Comparison of ENCODE assay signal across 22 cellular contexts in the genomic region with DNA sequence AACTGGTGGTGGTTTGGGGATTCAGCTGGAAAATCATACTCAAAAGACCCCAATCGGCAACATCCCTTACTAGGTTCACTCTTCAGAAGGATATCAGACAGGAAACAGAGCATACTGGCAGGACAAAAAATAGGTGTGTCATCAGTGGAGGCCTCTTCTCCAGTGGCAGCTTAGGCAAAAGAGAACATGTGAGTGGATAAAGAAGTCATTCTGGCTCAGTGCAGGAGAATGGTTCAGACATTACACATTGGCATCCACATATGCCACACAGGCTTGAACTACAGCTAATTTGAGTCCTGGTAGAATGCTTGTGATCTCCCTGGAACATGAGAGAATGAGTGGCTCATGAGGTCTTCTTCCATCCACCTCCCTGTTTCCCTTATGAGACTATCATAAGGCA. TPM values are rescaled to one million over a fixed set of nuclear protein-coding genes. Genes with fewer than 3 reads are reported as not detected.
A peak's percentile ranks its signal among the peaks of the same experiment; 100 is the strongest.
DNase-seq lines count a peak whose midpoint lies in the region; ATAC-seq and TF ChIP-seq lines count a peak whose summit lies in the region.
"Had no signal": no experiment of that assay in that cellular context is flagged by ENCODE, and none has a peak within 500 bp of the region (broad histone marks: within the 10 kb centered on the region; RNA-seq: fewer than 3 reads in every experiment).

No MANE protein-coding gene starts in this region.

- H2AFZ ChIP-seq in PC-3 (ENCODE audit: low read length), result no peak overlapping the region
- H2AFZ ChIP-seq: neural progenitor cell had no signal

- no peaks in the 10 kb centered on the region for H3K27me3 ChIP-seq in PC-3 (ENCODE audit: low read length)
- H3K27me3 ChIP-seq: brain microvascular endothelial cell, neural progenitor cell, thyroid gland had no signal

- no peaks in the 10 kb centered on the region for H4K20me1 ChIP-seq in PC-3 (ENCODE audit: low read length)

- intact Hi-C loops in PC-3 (cut with micrococcal nuclease), result loop anchor here (5.0 kb wide), 4 partner anchors 135 to 710 kb away; partner anchors contain the start of genes FMO1 and PRRC2C
- intact Hi-C loops in activated CD4-positive, alpha-beta T cell treated with anti-CD3 and anti-CD28 coated beads, Interleukin-2, amount 10 ng/mL, durations not matched to agents 24 days and 14 days (cut with micrococcal nuclease), result loop anchor here (5.0 kb wide), 1 partner anchor 70 kb away; no protein-coding TSS in a partner anchor

- H3K27ac Mint-ChIP-seq in activated CD4-positive, alpha-beta T cell treated with anti-CD3 and anti-CD28 coated beads, Interleukin-2, amount 10 ng/mL, durations not matched to agents 24 days and 14 days, result no peak overlapping the region
- H3K27ac Mint-ChIP-seq: activated CD8-positive, alpha-beta T cell treated with anti-CD3 and anti-CD28 coated beads for 36 hours; activated naive CD4-positive, alpha-beta T cell treated with anti-CD3 and anti-CD28 coated beads, Interleukin-2, amount 10 ng/mL, durations not matched to agents 7 days and 5 days; neural progenitor cell had no signal

- POLR2A ChIA-PET in PC-3 (lab: Charles Lee; ENCODE audit: unreplicated experiment), result no interaction called here

- H3K9me3 ChIP-seq in PC-3 (ENCODE audit: low read length), result no peaks in the 10 kb centered on the region
- H3K9me3 ChIP-seq: prostate gland, thyroid gland had no signal

- H3K27ac ChIP-seq in PC-3 (ENCODE audit: low read length), result no peak overlapping the region
- H3K27ac ChIP-seq: brain microvascular endothelial cell, neural progenitor cell, prostate gland, RWPE1, thyroid gland, WERI-Rb-1 had no signal

- H3K27me3 Mint-ChIP-seq in activated CD4-positive, alpha-beta T cell treated with anti-CD3 and anti-CD28 coated beads, Interleukin-2, amount 10 ng/mL, durations not matched to agents 24 days and 14 days, result no peaks in the 10 kb centered on the region
- H3K27me3 Mint-ChIP-seq: activated CD8-positive, alpha-beta T cell treated with anti-CD3 and anti-CD28 coated beads for 36 hours; activated naive CD4-positive, alpha-beta T cell treated with anti-CD3 and anti-CD28 coated beads, Interleukin-2, amount 10 ng/mL, durations not matched to agents 7 days and 5 days had no signal

- H3K9me2 ChIP-seq in PC-3 (replicated peaks; ENCODE audit: low read length), result no peaks in the 10 kb centered on the region

- BruUV-seq in PC-3 (replicated peaks; lab: Mats Ljungman, UMichigan), result no TSS peak

- no peak overlapping the region for H3K4me2 ChIP-seq in PC-3 (ENCODE audit: low read length)
- H3K4me2 ChIP-seq: neural progenitor cell had no signal

- peaks cover 4% of the 10 kb centered on the region for H3K4me1 Mint-ChIP-seq in activated CD4-positive, alpha-beta T cell treated with anti-CD3 and anti-CD28 coated beads, Interleukin-2, amount 10 ng/mL, durations not matched to agents 24 days and 14 days
- H3K4me1 Mint-ChIP-seq: activated naive CD4-positive, alpha-beta T cell treated with anti-CD3 and anti-CD28 coated beads, Interleukin-2, amount 10 ng/mL, durations not matched to agents 7 days and 5 days had no signal

- no peak overlapping the region for H3K4me3 Mint-ChIP-seq in activated CD4-positive, alpha-beta T cell treated with anti-CD3 and anti-CD28 coated beads, Interleukin-2, amount 10 ng/mL, durations not matched to agents 24 days and 14 days
- H3K4me3 Mint-ChIP-seq: activated CD8-positive, alpha-beta T cell treated with anti-CD3 and anti-CD28 coated beads for 36 hours; activated naive CD4-positive, alpha-beta T cell treated with anti-CD3 and anti-CD28 coated beads, Interleukin-2, amount 10 ng/mL, durations not matched to agents 7 days and 5 days; activated T-cell treated with anti-CD3 and anti-CD28 coated beads, Interleukin-2, amount 50 U/mL, for 4 hours; neural progenitor cell had no signal

- H3K79me2 ChIP-seq in PC-3 (ENCODE audit: low read length), result no peaks in the 10 kb centered on the region

- H3K36me3 ChIP-seq in PC-3 (ENCODE audit: low read depth, low read length), result no peaks in the 10 kb centered on the region
- H3K36me3 ChIP-seq: neural progenitor cell, prostate gland, thyroid gland, WERI-Rb-1 had no signal

- DNase-seq in AG20443 (ENCODE audit: low spot score) (peak; percentile 12), PC-3 (no peak), epithelial cell of esophagus (ENCODE audit: low read depth) (peak; percentile 27), kidney tubule cell (ENCODE audit: low spot score) (peak; percentile 33), DMS79 (lab: John Stamatoyannopoulos, UW) (no peak)
- DNase-seq in activated CD4-positive, alpha-beta T cell treated with anti-CD3 and anti-CD28 coated beads, Interleukin-2, amount 10 ng/mL, durations not matched to agents 24 days and 14 days, result no peak
- no peak for DNase-seq in activated CD4-positive, alpha-beta T cell treated with anti-CD3 and anti-CD28 coated beads for 4 hours
- DNase-seq: activated CD8-positive, alpha-beta T cell treated with anti-CD3 and anti-CD28 coated beads for 36 hours; activated naive CD4-positive, alpha-beta T cell treated with anti-CD3 and anti-CD28 coated beads, Interleukin-2, amount 10 ng/mL, durations not matched to agents 7 days and 5 days; activated T-cell treated with anti-CD3 and anti-CD28 coated beads, Interleukin-2, amount 50 U/mL, for 4 hours; KBM-7; left colon; NCI-H2029; NCI-H446; stimulated activated CD4-positive, alpha-beta T cell treated with anti-CD3 and anti-CD28 coated beads, Interleukin-12 subunit alpha, Interleukin-12 subunit beta, amount 100 ng/mL, for 4 hours; thyroid gland; WERI-Rb-1 had no signal

- peaks cover 13% of the 10 kb centered on the region for H3K36me3 Mint-ChIP-seq in activated CD4-positive, alpha-beta T cell treated with anti-CD3 and anti-CD28 coated beads, Interleukin-2, amount 10 ng/mL, durations not matched to agents 24 days and 14 days (ENCODE audit: low read depth)

- H3K4me3 ChIP-seq in PC-3 (ENCODE audit: low read length) (no peak overlapping the region), epithelial cell of esophagus (ENCODE audit: low read length) (no peak overlapping the region)
- H3K4me3 ChIP-seq: neural progenitor cell, prostate gland, thyroid gland had no signal

- peak; percentile 36 for ATAC-seq in PC-3
- ATAC-seq in HG03097 (IDR thresholded peaks at IDR 0.05; ENCODE audit: low FRiP score, unreplicated experiment), result no peak
- ATAC-seq: activated CD8-positive, alpha-beta T cell treated with anti-CD3 and anti-CD28 coated beads for 36 hours; activated T-cell treated with anti-CD3 and anti-CD28 coated beads, Interleukin-2, amount 50 U/mL, for 4 hours; left colon had no signal

- no peaks in the 10 kb centered on the region for H3K4me1 ChIP-seq in PC-3 (ENCODE audit: insufficient read depth, low read length)
- H3K4me1 ChIP-seq: neural progenitor cell, prostate gland had no signal

- CTCF ChIA-PET in PC-3 (lab: Charles Lee), result interaction anchor here (3.1 kb wide), 1 partner anchor 73 kb away, joined by 75 read pairs; no protein-coding TSS in a partner anchor

- no peak overlapping the region for H3K9ac ChIP-seq in PC-3 (ENCODE audit: low read length)
- H3K9ac ChIP-seq: neural progenitor cell had no signal

- TF ChIP-seq CTCF in PC-3 (conservative IDR thresholded peaks at IDR 0.05; ENCODE audit: low read depth, low read length) (no peak), epithelial cell of esophagus (IDR thresholded peaks at IDR 0.05; ENCODE audit: insufficient read depth, low read depth, low read length, missing control alignments) (no peak)

- no peaks in the 10 kb centered on the region for H3F3A ChIP-seq in PC-3 (ENCODE audit: low read length, unreplicated experiment)

- no peaks in the 10 kb centered on the region for H3K9me3 Mint-ChIP-seq in activated CD4-positive, alpha-beta T cell treated with anti-CD3 and anti-CD28 coated beads, Interleukin-2, amount 10 ng/mL, durations not matched to agents 24 days and 14 days
- H3K9me3 Mint-ChIP-seq: activated CD8-positive, alpha-beta T cell treated with anti-CD3 and anti-CD28 coated beads for 36 hours; activated naive CD4-positive, alpha-beta T cell treated with anti-CD3 and anti-CD28 coated beads, Interleukin-2, amount 10 ng/mL, durations not matched to agents 7 days and 5 days; activated T-cell treated with anti-CD3 and anti-CD28 coated beads, Interleukin-2, amount 50 U/mL, for 4 hours had no signal

RNA-seq across cellular contexts. Expression of gene VAMP4, which starts 24.8 kb away (rescaled TPM):
- 5.2 and 7.2 TPM in 2 replicates for total RNA-seq in PC-3 (2014; rRNA removed)
- 7.7 TPM in 2 replicates for total RNA-seq in activated CD4-positive, alpha-beta T cell treated with anti-CD3 and anti-CD28 coated beads, Interleukin-2, amount 10 ng/mL, durations not matched to agents 24 days and 14 days

Comparison
In these comparisons a context has a peak if more than half of its experiments do, and no peak if none do; other contexts are left out.
1. DNase-seq: peak in AG20443 (single experiment), epithelial cell of esophagus (single experiment) and kidney tubule cell (single experiment); none in PC-3 (single experiment), DMS79 (single experiment), activated CD4-positive, alpha-beta T cell treated with anti-CD3 and anti-CD28 coated beads, Interleukin-2, amount 10 ng/mL, durations not matched to agents 24 days and 14 days (single experiment) and activated CD4-positive, alpha-beta T cell treated with anti-CD3 and anti-CD28 coated beads for 4 hours (0 of 2).